Comparison of ENCODE assay signal across 21 cellular contexts in the genomic region with DNA sequence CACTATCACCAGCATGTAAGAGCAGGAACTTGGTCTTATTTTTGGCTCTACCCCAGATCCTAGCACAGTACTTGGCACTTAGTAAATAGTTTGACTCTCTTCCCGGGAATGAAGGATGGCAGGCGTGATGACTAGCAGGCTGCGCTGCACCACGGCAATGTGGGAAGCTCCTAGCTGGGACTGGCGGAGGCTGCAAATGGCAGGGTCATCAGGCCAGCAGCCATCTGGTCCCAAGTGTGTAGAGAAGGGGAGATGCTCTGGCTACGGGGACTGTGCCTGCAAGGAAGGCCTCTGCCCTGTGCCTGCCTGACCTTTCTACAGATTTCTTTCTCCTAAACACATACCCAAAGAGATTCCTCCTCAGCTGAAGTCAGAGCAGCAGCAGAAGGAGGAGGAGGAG.
DNase-seq lines count a peak whose midpoint lies in the region.
"Had no signal": no experiment of that assay in that cellular context is flagged by ENCODE, and none has a peak within 500 bp of the region (broad histone marks: within the 10 kb centered on the region; RNA-seq: fewer than 3 reads in every experiment).

No MANE protein-coding gene starts in this region.

- H3K4me3 ChIP-seq in neuronal stem cell (ENCODE audit: low read length in 2 of 2), result no peak overlapping the region
- H3K4me3 ChIP-seq: A549, GM12878, GM23248 had no signal

- no peaks in the 10 kb centered on the region for H3K4me1 ChIP-seq in neuronal stem cell (ENCODE audit: control insufficient read depth in 2 of 2, insufficient read depth in 1 of 2, low read depth in 1 of 2, low read length in 2 of 2)
- H3K4me1 ChIP-seq: A549, Caco-2 had no signal

- H3K27ac ChIP-seq in neuronal stem cell (replicated peaks; ENCODE audit: low read length), result no peak overlapping the region
- H3K27ac ChIP-seq: 22Rv1, A549, GM23248 had no signal

- H3K4ac ChIP-seq in neuronal stem cell (ENCODE audit: low read length), result no peak overlapping the region

- no peak overlapping the region for H4K8ac ChIP-seq in neuronal stem cell (ENCODE audit: low read depth, low read length)

- WGBS in neuronal stem cell (ENCODE audit: extremely low coverage in 2 of 2, insufficient read length in 2 of 2, insufficient replicate concordance in 1 of 2), 2 donors, result no CpG with 5 or more reads among the region's 6 CpGs

- no peak overlapping the region for H2BK120ac ChIP-seq in neuronal stem cell (ENCODE audit: low read depth, low read length)

- H2AK5ac ChIP-seq in neuronal stem cell (ENCODE audit: low read depth, low read length), result no peak overlapping the region

- no peak overlapping the region for H4K91ac ChIP-seq in neuronal stem cell (ENCODE audit: low read depth, low read length, poor library complexity)

- H2BK12ac ChIP-seq in neuronal stem cell (ENCODE audit: low read length), result no peak overlapping the region

- no peak overlapping the region for H2AFZ ChIP-seq in neuronal stem cell (ENCODE audit: low read length)
- H2AFZ ChIP-seq: GM23248 had no signal

- no peaks in the 10 kb centered on the region for H3K79me1 ChIP-seq in neuronal stem cell (ENCODE audit: low read depth, low read length)

- no peak overlapping the region for H3K9ac ChIP-seq in neuronal stem cell (ENCODE audit: low read depth, low read length, poor library complexity)
- H3K9ac ChIP-seq: GM23248 had no signal

- peak overlapping the region; percentile 50 for H3K14ac ChIP-seq in neuronal stem cell (ENCODE audit: low read length)

- DNase-seq in Ammon's horn (ENCODE audit: low spot score), result peak; percentile 25
- DNase-seq in NCI-H446 (lab: John Stamatoyannopoulos, UW), result peak; percentile 13 to 60
- peak; percentile 58 for DNase-seq in cerebellar cortex (ENCODE audit: low spot score)
- DNase-seq in neuronal stem cell (ENCODE audit: low spot score), result no peak
- no peak for DNase-seq in activated naive CD4-positive, alpha-beta T cell (lab: John Stamatoyannopoulos, UW)
- no peak for DNase-seq in A172 (ENCODE audit: low spot score)
- DNase-seq in LoVo (ENCODE audit: low spot score), result no peak
- DNase-seq: ACHN; AML-193; C1 segment of cervical spinal cord; Caco-2; CD4-positive, alpha-beta memory T cell; DMS153; DND-41; GDM1; GM23248; H7; HCEC 1CT had no signal

- no peak overlapping the region for H2BK15ac ChIP-seq in neuronal stem cell (ENCODE audit: low read length)

- peaks cover 0 to 6% (median 0%) of the 10 kb centered on the region in 3 experiments for H3K27me3 ChIP-seq in neuronal stem cell (ENCODE audit: control insufficient read depth in 3 of 3, insufficient read depth in 3 of 3, low read depth in 1 of 3, low read length in 3 of 3)

- H3K23ac ChIP-seq in neuronal stem cell (ENCODE audit: low read depth, low read length, poor library complexity), result no peak overlapping the region

- H2BK5ac ChIP-seq in neuronal stem cell (ENCODE audit: low read length), result no peak overlapping the region

- peak overlapping the region; percentile 53 for H3K18ac ChIP-seq in neuronal stem cell (ENCODE audit: low read length)

- no peak overlapping the region for H3K4me2 ChIP-seq in neuronal stem cell (ENCODE audit: insufficient read depth, low read length, poor library complexity, severe bottlenecking)
- H3K4me2 ChIP-seq: A549 had no signal

- no peaks in the 10 kb centered on the region for H3K9me3 ChIP-seq in neuronal stem cell (replicated peaks in 1 of 2; ENCODE audit: control insufficient read depth in 2 of 2, insufficient read depth in 1 of 2, low read depth in 1 of 2, low read length in 2 of 2)
- H3K9me3 ChIP-seq: A549, Caco-2 had no signal

- no peaks in the 10 kb centered on the region for H3K36me3 ChIP-seq in neuronal stem cell (replicated peaks in 1 of 2; ENCODE audit: control insufficient read depth in 2 of 2, insufficient read depth in 2 of 2, low read length in 2 of 2)

Comparison
In these comparisons a context has a peak if more than half of its experiments do, and no peak if none do; other contexts are left out.
1. DNase-seq: peak in Ammon's horn (single experiment), NCI-H446 (2 of 2) and cerebellar cortex (single experiment); none in neuronal stem cell (single experiment), activated naive CD4-positive, alpha-beta T cell (0 of 4), A172 (single experiment) and LoVo (single experiment).